13 cellular contexts compared by ENCODE assay signal in genomic region chr11:62558669-62559068, GRCh38. TPM values are rescaled to one million over a fixed set of nuclear protein-coding genes. Genes with fewer than 3 reads are reported as not detected.
DNase-seq lines count a peak whose midpoint lies in the region; ATAC-seq and TF ChIP-seq lines count a peak whose summit lies in the region.
"Had no signal": no experiment of that assay in that cellular context is flagged by ENCODE, and none has a peak within 500 bp of the region (broad histone marks: within the 10 kb centered on the region; RNA-seq: fewer than 3 reads in every experiment).

No MANE protein-coding gene starts in this region.

- H3K4me3 Mint-ChIP-seq in activated naive CD4-positive, alpha-beta T cell treated with anti-CD3 and anti-CD28 coated beads for 36 hours = no peak overlapping the region
- H3K4me3 Mint-ChIP-seq in stimulated activated naive B cell treated with anti-CD40 and anti-IgM and Interleukin-4, amounts not matched to agents 10 μg/mL and 1 μg/mL and 100 μg/mL, for 72 hours = no peak overlapping the region
- H3K4me3 Mint-ChIP-seq: activated naive CD8-positive, alpha-beta T cell treated with anti-CD3 and anti-CD28 coated beads for 36 hours; nephron progenitor cell had no signal

- peaks cover 50% of the 10 kb centered on the region for H3K79me2 ChIP-seq in OCI-LY3 (ENCODE audit: low read length)

- WGBS in esophagus squamous epithelium, 2 donors = 49 to 67% methylated on average over 6 of the region's 9 CpGs

- peak overlapping the region; percentile 82 for H3K27ac Mint-ChIP-seq in activated naive CD4-positive, alpha-beta T cell treated with anti-CD3 and anti-CD28 coated beads for 36 hours
- peak overlapping the region; percentile 72 for H3K27ac Mint-ChIP-seq in stimulated activated naive B cell treated with anti-CD40 and anti-IgM and Interleukin-4, amounts not matched to agents 10 μg/mL and 1 μg/mL and 100 μg/mL, for 72 hours

- no peaks in the 10 kb centered on the region for H3K27me3 Mint-ChIP-seq in activated naive CD4-positive, alpha-beta T cell treated with anti-CD3 and anti-CD28 coated beads for 36 hours (ENCODE audit: low read depth)
- H3K27me3 Mint-ChIP-seq in stimulated activated naive B cell treated with anti-CD40 and anti-IgM and Interleukin-4, amounts not matched to agents 10 μg/mL and 1 μg/mL and 100 μg/mL, for 72 hours = no peaks in the 10 kb centered on the region
- H3K27me3 Mint-ChIP-seq: activated naive CD8-positive, alpha-beta T cell treated with anti-CD3 and anti-CD28 coated beads for 36 hours had no signal

- H4K20me1 ChIP-seq in OCI-LY3 (ENCODE audit: insufficient read depth, low read length) = peaks cover 8% of the 10 kb centered on the region; the same call in 1 of the 2 replicates

- H3K4me3 ChIP-seq in OCI-LY3 (ENCODE audit: low read length) = peak overlapping the region; percentile 9; the same call in 1 of the 2 replicates
- H3K4me3 ChIP-seq in esophagus squamous epithelium = no peak overlapping the region

- no peak overlapping the region for H2AFZ ChIP-seq in OCI-LY3 (ENCODE audit: low read depth, low read length)

- CTCF ChIA-PET in activated naive CD4-positive, alpha-beta T cell treated with anti-CD3 and anti-CD28 coated beads for 36 hours (lab: Charles Lee) = interaction anchor here (2.1 to 6.1 kb wide), 5 partner anchors 8 to 164 kb away, joined by 8 to 61 read pairs (median 12); no protein-coding TSS in a partner anchor

- no peak for TF ChIP-seq POLR2A in esophagus squamous epithelium (IDR thresholded peaks at IDR 0.05)

- H3K4me1 ChIP-seq in OCI-LY3 (ENCODE audit: low read length) (peaks cover 73% of the 10 kb centered on the region), esophagus squamous epithelium (peaks cover 55 to 98% (median 80%) of the 10 kb centered on the region in 3 donors)

- no peaks in the 10 kb centered on the region for H3K9me3 ChIP-seq in OCI-LY3 (ENCODE audit: insufficient read depth, low read length)
- H3K9me3 ChIP-seq in esophagus squamous epithelium = no peaks in the 10 kb centered on the region

- H3K27me3 ChIP-seq in OCI-LY3 (ENCODE audit: low read depth, low read length) (no peaks in the 10 kb centered on the region), esophagus squamous epithelium (no peaks in the 10 kb centered on the region)

- peaks cover 54% of the 10 kb centered on the region for H3K36me3 Mint-ChIP-seq in activated naive CD4-positive, alpha-beta T cell treated with anti-CD3 and anti-CD28 coated beads for 36 hours (ENCODE audit: low read depth)
- peaks cover 27 to 56% of the 10 kb centered on the region in 2 donors for H3K36me3 Mint-ChIP-seq in stimulated activated naive B cell treated with anti-CD40 and anti-IgM and Interleukin-4, amounts not matched to agents 10 μg/mL and 1 μg/mL and 100 μg/mL, for 72 hours

- TF ChIP-seq CTCF in OCI-LY3 (IDR thresholded peaks at IDR 0.05; ENCODE audit: low read depth, low read length) (no peak), esophagus squamous epithelium (IDR thresholded peaks at IDR 0.05) (no peak)

- peak overlapping the region; percentile 86 for H3K4me2 ChIP-seq in OCI-LY3 (ENCODE audit: low read length)

- intact Hi-C loops in activated naive CD4-positive, alpha-beta T cell treated with anti-CD3 and anti-CD28 coated beads for 36 hours (cut with micrococcal nuclease) = loop anchor here (5.0 to 10.0 kb wide), 3 partner anchors 171 to 1126 kb away; partner anchors contain the start of genes FTH1 and RTN3
- intact Hi-C loops in esophagus squamous epithelium (cut with DNase I) = loop anchor here (5.0 kb wide), 1 partner anchor 161 kb away; no protein-coding TSS in a partner anchor

- no peaks in the 10 kb centered on the region for H3K9me3 Mint-ChIP-seq in activated naive CD4-positive, alpha-beta T cell treated with anti-CD3 and anti-CD28 coated beads for 36 hours
- H3K9me3 Mint-ChIP-seq in stimulated activated naive B cell treated with anti-CD40 and anti-IgM and Interleukin-4, amounts not matched to agents 10 μg/mL and 1 μg/mL and 100 μg/mL, for 72 hours = no peaks in the 10 kb centered on the region
- H3K9me3 Mint-ChIP-seq: nephron progenitor cell had no signal

- H3K4me1 Mint-ChIP-seq in activated naive CD4-positive, alpha-beta T cell treated with anti-CD3 and anti-CD28 coated beads for 36 hours (ENCODE audit: low read depth) = peaks cover 82% of the 10 kb centered on the region
- H3K4me1 Mint-ChIP-seq in stimulated activated naive B cell treated with anti-CD40 and anti-IgM and Interleukin-4, amounts not matched to agents 10 μg/mL and 1 μg/mL and 100 μg/mL, for 72 hours = peaks cover 60 to 85% of the 10 kb centered on the region in 2 donors

- no peak for DNase-seq in activated naive CD4-positive, alpha-beta T cell treated with anti-CD3 and anti-CD28 coated beads for 36 hours
- no peak for DNase-seq in activated naive CD4-positive, alpha-beta T cell treated with anti-CD3 and anti-CD28 coated beads, Interleukin-2, amount 50 U/mL, for 16 hours
- no peak for DNase-seq in esophagus squamous epithelium (lab: John Stamatoyannopoulos, UW)
- no peak for DNase-seq in stimulated activated naive B cell treated with anti-CD40 and anti-IgM and Interleukin-4, amounts not matched to agents 10 μg/mL and 1 μg/mL and 100 μg/mL, for 72 hours
- no peak for DNase-seq in NCI-H69 (lab: John Stamatoyannopoulos, UW)
- DNase-seq: activated CD4-positive, alpha-beta T cell treated with anti-CD3 and anti-CD28 coated beads for 4 hours; NCI-H345; nephron progenitor cell; SIG-M5 had no signal

- H3K36me3 ChIP-seq in OCI-LY3 (replicated peaks; ENCODE audit: low read depth, low read length) (peaks cover 49% of the 10 kb centered on the region), esophagus squamous epithelium (peaks cover 10 to 51% (median 21%) of the 10 kb centered on the region in 3 donors)

- 0 out of 2 replicates have a peak overlapping the region, but pooled peaks have one; percentile 92 for H3K9ac ChIP-seq in OCI-LY3 (ENCODE audit: low read length)

- peak overlapping the region; percentile 96 for H3K27ac ChIP-seq in OCI-LY3 (ENCODE audit: low read length)
- H3K27ac ChIP-seq in esophagus squamous epithelium = peak overlapping the region; percentile 37 to 95 (median 92)

- ATAC-seq in stimulated activated naive B cell treated with anti-CD40 and anti-IgM and Interleukin-4, amounts not matched to agents 10 μg/mL and 1 μg/mL and 100 μg/mL, for 72 hours (replicated peaks) = no peak
- ATAC-seq in HG02973 (IDR thresholded peaks at IDR 0.05; ENCODE audit: unreplicated experiment) (no peak), HG02763 (IDR thresholded peaks at IDR 0.05; ENCODE audit: unreplicated experiment) (no peak)

RNA-seq across cellular contexts. Expression of gene AHNAK, which starts 12.1 kb away (rescaled TPM):
- total RNA-seq in activated naive CD4-positive, alpha-beta T cell treated with anti-CD3 and anti-CD28 coated beads for 36 hours = 1 to 10 TPM; 9.2 to 9.4 TPM
- total RNA-seq in esophagus squamous epithelium = 1,000 to 10,000 TPM in 2 of 4 donors, 100 to 1,000 TPM in 2; 695 to 1,250 (median 954) TPM

RNA-seq across cellular contexts. Expression of gene EEF1G, which starts 15.0 kb away (rescaled TPM):
- total RNA-seq in activated naive CD4-positive, alpha-beta T cell treated with anti-CD3 and anti-CD28 coated beads for 36 hours = 1,000 to 10,000 TPM; 2,282 to 2,440 TPM
- 1,000 to 10,000 TPM; 1,144 to 2,095 (median 1,685) TPM for total RNA-seq in esophagus squamous epithelium

RNA-seq across cellular contexts. Expression of gene TUT1, which starts 32.7 kb away (rescaled TPM):
- 10 to 100 TPM; 38.2 to 42.0 TPM for total RNA-seq in activated naive CD4-positive, alpha-beta T cell treated with anti-CD3 and anti-CD28 coated beads for 36 hours
- 10 to 100 TPM in 1 of 4 donors, 1 to 10 TPM in 3; 5.0 to 12.7 (median 8.0) TPM for total RNA-seq in esophagus squamous epithelium

RNA-seq across cellular contexts. Expression of gene MTA2, which starts 43.0 kb away (rescaled TPM):
- total RNA-seq in activated naive CD4-positive, alpha-beta T cell treated with anti-CD3 and anti-CD28 coated beads for 36 hours = 100 to 1,000 TPM; 191 to 197 TPM
- total RNA-seq in esophagus squamous epithelium = 100 to 1,000 TPM; 103 to 132 (median 111) TPM

RNA-seq across cellular contexts. Expression of gene EML3, which starts 53.9 kb away (rescaled TPM):
- total RNA-seq in activated naive CD4-positive, alpha-beta T cell treated with anti-CD3 and anti-CD28 coated beads for 36 hours = 10 to 100 TPM; 81.8 to 97.1 TPM
- 10 to 100 TPM; 34.7 to 58.6 (median 53.6) TPM for total RNA-seq in esophagus squamous epithelium

Comparison
In these comparisons a context has a peak if more than half of its experiments do, and no peak if none do; other contexts are left out.
1. RNA of gene AHNAK, which starts 12.1 kb away (total RNA-seq): 695 to 1,250 TPM in esophagus squamous epithelium; 9.2 to 9.4 TPM in activated naive CD4-positive, alpha-beta T cell treated with anti-CD3 and anti-CD28 coated beads for 36 hours; every median in the first group is over 10 times any median in the second.